ENCODE assay signal across 15 cellular contexts in genomic region chr4:74715731-74716435, GRCh38.
DNase-seq lines count a peak whose midpoint lies in the region; ATAC-seq, FAIRE-seq and TF ChIP-seq lines count a peak whose summit lies in the region.
"Had no signal": no experiment of that assay in that cellular context is flagged by ENCODE, and none has a peak within 500 bp of the region (broad histone marks: within the 10 kb centered on the region; RNA-seq: fewer than 3 reads in every experiment).

No MANE protein-coding gene starts in this region.

- H3K4me1 Mint-ChIP-seq in H9 = no peaks in the 10 kb centered on the region

- no peak overlapping the region for H3K27ac Mint-ChIP-seq in H9

- no peak overlapping the region for H3K18ac ChIP-seq in H9 (ENCODE audit: insufficient read length, low read depth, low read length)

- no peaks in the 10 kb centered on the region for H3K9me2 ChIP-seq in MM.1S (replicated peaks; ENCODE audit: insufficient read depth, low read length)

- H3K9me3 ChIP-seq in A673 (ENCODE audit: low read depth, low read length, poor library complexity, severe bottlenecking) = no peaks in the 10 kb centered on the region
- no peaks in the 10 kb centered on the region for H3K9me3 ChIP-seq in MM.1S (replicated peaks; ENCODE audit: insufficient read depth, low read length)
- H3K9me3 ChIP-seq in kidney (ENCODE audit: control insufficient read depth in 1 of 2, low read length in 2 of 2) = no peaks in the 10 kb centered on the region
- no peaks in the 10 kb centered on the region for H3K9me3 ChIP-seq in H9 (ENCODE audit: control insufficient read depth, low read depth, low read length)

- H3K4me1 ChIP-seq in A673 (ENCODE audit: insufficient read depth, low read length, poor library complexity, severe bottlenecking) (no peaks in the 10 kb centered on the region), MM.1S (ENCODE audit: low read length) (peaks cover 13% of the 10 kb centered on the region), kidney (ENCODE audit: control insufficient read depth in 1 of 2, insufficient read depth in 1 of 2, low read depth in 1 of 2, low read length in 2 of 2) (peaks cover 0 to 2% of the 10 kb centered on the region in 2 donors), H9 (ENCODE audit: insufficient read depth, low read length) (no peaks in the 10 kb centered on the region)
- H3K4me1 ChIP-seq: lower lobe of right lung had no signal

- no peak overlapping the region for H2BK15ac ChIP-seq in H9 (ENCODE audit: low read depth, low read length)

- H3K4me3 ChIP-seq in A673 (ENCODE audit: low read depth, low read length, poor library complexity, severe bottlenecking) (no peak overlapping the region), MM.1S (ENCODE audit: low read length) (peak overlapping the region; percentile 13; the same call in 1 of the 2 replicates), kidney (ENCODE audit: low read length in 2 of 2) (peak overlapping the region; percentile 0 to 12)
- H3K4me3 ChIP-seq: cardiac muscle cell, lower lobe of right lung had no signal

- H3K9me3 Mint-ChIP-seq in H9 = peaks cover 14 to 17% of the 10 kb centered on the region in 2 experiments

- H3K79me2 ChIP-seq in MM.1S (ENCODE audit: low read length) = no peaks in the 10 kb centered on the region
- H3K79me2 ChIP-seq in H9 (ENCODE audit: insufficient read depth, low read length) = no peaks in the 10 kb centered on the region

- no peak overlapping the region for H4K91ac ChIP-seq in H9 (ENCODE audit: insufficient read length, low read depth, low read length)

- no peak overlapping the region for H4K5ac ChIP-seq in H9 (ENCODE audit: insufficient read length, low read depth, low read length)

- peak; percentile 80 for ATAC-seq in GM19463 (IDR thresholded peaks at IDR 0.05; ENCODE audit: unreplicated experiment)
- ATAC-seq: Panc1 had no signal

- H3K4me2 ChIP-seq in MM.1S (ENCODE audit: low read depth, low read length) (peak overlapping the region; percentile 64), H9 (ENCODE audit: insufficient read depth, insufficient read length, low read length) (no peak overlapping the region)

- H2BK120ac ChIP-seq in H9 (ENCODE audit: low read depth, low read length, poor library complexity, severe bottlenecking) = no peak overlapping the region

- no peaks in the 10 kb centered on the region; the same call in 1 of the 2 replicates for H3K27me3 Mint-ChIP-seq in H9 (ENCODE audit: low read depth)

- H2BK20ac ChIP-seq in H9 (ENCODE audit: low read depth, low read length, poor library complexity, severe bottlenecking) = no peak overlapping the region

- no peaks in the 10 kb centered on the region for H3K79me1 ChIP-seq in H9 (ENCODE audit: insufficient read depth, low read depth, low read length, poor library complexity, severe bottlenecking)

- no TSS peak for BruUV-seq in A673 (replicated peaks; lab: Mats Ljungman, UMichigan)

- no peak overlapping the region for H3K56ac ChIP-seq in H9 (ENCODE audit: insufficient read length, low read depth, low read length)

- DNase-seq in A673 (ENCODE audit: low spot score) = peak; percentile 0
- DNase-seq in MM.1S = peak; percentile 91
- no peak for DNase-seq in kidney
- no peak for DNase-seq in H9
- DNase-seq in NCI-H345 (lab: John Stamatoyannopoulos, UW) = no peak
- no peak for DNase-seq in AML-193 (lab: John Stamatoyannopoulos, UW)
- no peak for DNase-seq in activated T-cell treated with anti-CD3 and anti-CD28 coated beads, Interleukin-2, amount 50 U/mL, for 48 hours
- DNase-seq: ACHN, lower lobe of right lung, NCI-H1930, retina had no signal

- CTCF ChIA-PET in A673 (lab: Charles Lee) = no interaction called here

- no peak for TF ChIP-seq CTCF in A673 (conservative IDR thresholded peaks at IDR 0.05; ENCODE audit: low read depth, low read length)
- no peak for TF ChIP-seq CTCF in MM.1S (IDR thresholded peaks at IDR 0.05; ENCODE audit: low read length)
- TF ChIP-seq CTCF in kidney (IDR thresholded peaks at IDR 0.05; ENCODE audit: borderline replicate concordance, extremely low read depth, insufficient read depth) = no peak
- TF ChIP-seq CTCF in H9 (conservative IDR thresholded peaks at IDR 0.05) = no peak

- H2BK12ac ChIP-seq in H9 (ENCODE audit: insufficient read length, low read depth, low read length) = no peak overlapping the region

- H4K8ac ChIP-seq in H9 (replicated peaks; ENCODE audit: insufficient read length, low read depth, low read length) = no peak overlapping the region

- H3K27ac ChIP-seq in A673 (ENCODE audit: low read depth, low read length, poor library complexity, severe bottlenecking) = no peak overlapping the region
- peak overlapping the region; percentile 45; the same call in 1 of the 2 replicates for H3K27ac ChIP-seq in MM.1S (ENCODE audit: low read length)
- peak overlapping the region in 1 of 2 donors; percentile 60 for H3K27ac ChIP-seq in kidney (ENCODE audit: low read depth in 2 of 2, low read length in 2 of 2)
- no peak overlapping the region for H3K27ac ChIP-seq in H9 (ENCODE audit: insufficient read length, low read depth, low read length)
- H3K27ac ChIP-seq: cardiac muscle cell, lower lobe of right lung had no signal

- peaks cover 0 to 14% (median 4%) of the 10 kb centered on the region in 3 experiments; a peak in 4 of 7 replicates for H3K36me3 Mint-ChIP-seq in H9 (ENCODE audit: insufficient read depth in 1 of 3, low read depth in 3 of 3)

- H3K9ac ChIP-seq in MM.1S (ENCODE audit: low read length) (no peak overlapping the region), kidney (ENCODE audit: low read length in 2 of 2) (no peak overlapping the region), H9 (ENCODE audit: extremely low read depth, insufficient read length, low read length) (no peak overlapping the region)

- H3T11ph ChIP-seq in H9 (ENCODE audit: low read length) = no peak overlapping the region

- no peaks in the 10 kb centered on the region for H3K27me3 ChIP-seq in A673 (replicated peaks; ENCODE audit: insufficient read depth, low read depth, low read length, poor library complexity)
- no peaks in the 10 kb centered on the region for H3K27me3 ChIP-seq in MM.1S (replicated peaks; ENCODE audit: insufficient read depth, low read length)
- H3K27me3 ChIP-seq in H9 (ENCODE audit: insufficient read depth, low read length) = no peaks in the 10 kb centered on the region
- H3K27me3 ChIP-seq: cardiac muscle cell had no signal

- POLR2A ChIA-PET in A673 (lab: Charles Lee; ENCODE audit: low non-redundant PET) = no interaction called here

- intact Hi-C loops in A673 (cut with micrococcal nuclease; ENCODE audit: unreplicated experiment) (no loop called here), kidney (cut with DNase I) (no loop called here)

- H3K23me2 ChIP-seq in H9 (ENCODE audit: insufficient read length, low read depth, low read length, poor library complexity, severe bottlenecking) = no peaks in the 10 kb centered on the region

- H3K14ac ChIP-seq in H9 (ENCODE audit: insufficient read depth, low read length) = no peak overlapping the region

- no peaks in the 10 kb centered on the region for H3K36me3 ChIP-seq in A673 (ENCODE audit: insufficient read depth, low read length, poor library complexity, severe bottlenecking)
- H3K36me3 ChIP-seq in MM.1S (replicated peaks; ENCODE audit: insufficient read depth, low read length) = no peaks in the 10 kb centered on the region
- H3K36me3 ChIP-seq in kidney (ENCODE audit: control insufficient read depth in 1 of 2, insufficient read depth in 2 of 2, low read length in 2 of 2) = no peaks in the 10 kb centered on the region
- H3K36me3 ChIP-seq: cardiac muscle cell, lower lobe of right lung had no signal

- H2AFZ ChIP-seq in MM.1S (ENCODE audit: low read length) (peak overlapping the region; percentile 34; the same call in 1 of the 2 replicates), H9 (ENCODE audit: low read length) (no peak overlapping the region)

- no peak overlapping the region for H2AK5ac ChIP-seq in H9 (ENCODE audit: insufficient read length, low read length)

- WGBS in H9 (ENCODE audit: extremely low coverage, insufficient read length, low lambda C conversion rate) = no CpG with 5 or more reads among the region's 5 CpGs

- no peak overlapping the region for H3K4ac ChIP-seq in H9 (ENCODE audit: low read depth, low read length)

- H3K23ac ChIP-seq in H9 (ENCODE audit: insufficient read length, low read depth, low read length) = no peak overlapping the region

- no peak overlapping the region for H2BK5ac ChIP-seq in H9 (ENCODE audit: insufficient read length, low read length)

- no peak overlapping the region for H3K4me3 Mint-ChIP-seq in H9

- FAIRE-seq in kidney (lab: Jason Lieb, UNC) = no peak
- FAIRE-seq: urothelium cell line had no signal

- H3F3A ChIP-seq in MM.1S (ENCODE audit: insufficient read depth, low read length) = peaks cover 14% of the 10 kb centered on the region

- H4K20me1 ChIP-seq in MM.1S (ENCODE audit: insufficient read depth, low read length) = no peaks in the 10 kb centered on the region
- H4K20me1 ChIP-seq in H9 (ENCODE audit: control insufficient read depth, insufficient read depth, insufficient read length) = no peaks in the 10 kb centered on the region

Comparison
In these comparisons a context has a peak if more than half of its experiments do, and no peak if none do; other contexts are left out.
1. DNase-seq: peak in A673 (single experiment) and MM.1S (single experiment); none in kidney (single experiment), H9 (single experiment), NCI-H345 (single experiment), AML-193 (0 of 2) and activated T-cell treated with anti-CD3 and anti-CD28 coated beads, Interleukin-2, amount 50 U/mL, for 48 hours (0 of 2).